8 cellular contexts compared by ENCODE assay signal in genomic region chr1:924619-925323, GRCh38. TPM values are rescaled to one million over a fixed set of nuclear protein-coding genes. Genes with fewer than 3 reads are reported as not detected.
DNase-seq lines count a peak whose midpoint lies in the region; ATAC-seq and TF ChIP-seq lines count a peak whose summit lies in the region.

No MANE protein-coding gene starts in this region.

- H3K4me3 ChIP-seq in iPS-11a (ENCODE audit: low read depth, low read length) (peak overlapping the region; percentile 20), suprapubic skin (peak overlapping the region; percentile 61)

- DNase-seq in NCI-H2196 (lab: John Stamatoyannopoulos, UW; ENCODE audit: unreplicated experiment) (peak; percentile 36), NCI-H2196 treated with DMSO at 0.1 percent for 48 hours (lab: John Stamatoyannopoulos, UW; ENCODE audit: unreplicated experiment) (no peak), suprapubic skin (ENCODE audit: low spot score in 2 of 2) (no peak), GF-D8 (lab: John Stamatoyannopoulos, UW) (no peak), NCI-H2029 (lab: John Stamatoyannopoulos, UW) (no peak)

- no peak for TF ChIP-seq POLR2A in suprapubic skin (IDR thresholded peaks at IDR 0.05)

- no peak for TF ChIP-seq CTCF in suprapubic skin (IDR thresholded peaks at IDR 0.05)

- no peak overlapping the region for H3K27ac ChIP-seq in suprapubic skin

- H3K27me3 ChIP-seq in suprapubic skin = peaks cover 97% of the 10 kb centered on the region

- H3K9me3 ChIP-seq in suprapubic skin = no peaks in the 10 kb centered on the region

- peak; percentile 4; the same call in 1 of the 3 replicates for ATAC-seq in SK-N-SH treated with all-trans-retinoic acid at 6 μM for 48 hours
- ATAC-seq in GM21619 (IDR thresholded peaks at IDR 0.05; ENCODE audit: unreplicated experiment) = no peak

- H3K36me3 ChIP-seq in suprapubic skin = no peaks in the 10 kb centered on the region

- 0% methylated on average over 7 of the region's 89 CpGs for WGBS in suprapubic skin

- peaks cover 57% of the 10 kb centered on the region for H3K4me1 ChIP-seq in suprapubic skin

- no peak for TF ChIP-seq EP300 in suprapubic skin (IDR thresholded peaks at IDR 0.05)

TF ChIP-seq in SK-N-SH treated with all-trans-retinoic acid at 6 μM for 48 hours, 23 proteins besides CTCF, POLR2A, EP300 and RAD21:
- TF ChIP-seq CSRNP3 (CRISPR knock-in tag; IDR thresholded peaks at IDR 0.05) = no peak
- TF ChIP-seq TCF4 (CRISPR knock-in tag; IDR thresholded peaks at IDR 0.05; ENCODE audit: borderline replicate concordance) = no peak
- no peak for TF ChIP-seq GLIS3 (CRISPR knock-in tag; IDR thresholded peaks at IDR 0.05)
- no peak for TF ChIP-seq OSR1 (CRISPR knock-in tag; IDR thresholded peaks at IDR 0.05)
- no peak for TF ChIP-seq CREB5 (CRISPR knock-in tag; IDR thresholded peaks at IDR 0.05; ENCODE audit: low read depth)
- TF ChIP-seq ISL1 (CRISPR knock-in tag; IDR thresholded peaks at IDR 0.05) = no peak
- TF ChIP-seq ARNTL (CRISPR knock-in tag; IDR thresholded peaks at IDR 0.05; ENCODE audit: borderline replicate concordance, low read depth) = no peak
- TF ChIP-seq PPARA (CRISPR knock-in tag; IDR thresholded peaks at IDR 0.05; ENCODE audit: borderline replicate concordance) = no peak
- TF ChIP-seq ZNF70 (CRISPR knock-in tag; IDR thresholded peaks at IDR 0.05) = no peak
- no peak for TF ChIP-seq RARB (CRISPR knock-in tag; IDR thresholded peaks at IDR 0.05)
- TF ChIP-seq CSDC2 (CRISPR knock-in tag; IDR thresholded peaks at IDR 0.05) = no peak
- no peak for TF ChIP-seq TSHZ2 (CRISPR knock-in tag; IDR thresholded peaks at IDR 0.05)
- no peak for TF ChIP-seq PATZ1 (CRISPR knock-in tag; IDR thresholded peaks at IDR 0.05; ENCODE audit: borderline replicate concordance)
- TF ChIP-seq SNAI2 (CRISPR knock-in tag; IDR thresholded peaks at IDR 0.05) = no peak
- TF ChIP-seq TOX (CRISPR knock-in tag; IDR thresholded peaks at IDR 0.05; ENCODE audit: borderline replicate concordance) = no peak
- TF ChIP-seq ZC3H10 (CRISPR knock-in tag; IDR thresholded peaks at IDR 0.05) = no peak
- no peak for TF ChIP-seq POU6F1 (CRISPR knock-in tag; IDR thresholded peaks at IDR 0.05; ENCODE audit: borderline replicate concordance, low read depth)
- TF ChIP-seq BACH2 (CRISPR knock-in tag; IDR thresholded peaks at IDR 0.05; ENCODE audit: borderline replicate concordance) = no peak
TF ChIP-seq in SK-N-SH treated with all-trans-retinoic acid at 6 μM for 48 hours: peak in this region for 0.

RNA-seq across cellular contexts. Expression of gene SAMD11, which starts 1.0 kb away (rescaled TPM):
- total RNA-seq in suprapubic skin = 1 to 10 TPM in 2 of 4 donors, under 1 TPM in 1, not detected in 1; 0.85 to 2.0 (median 1.5) TPM

RNA-seq across cellular contexts. Expression of gene NOC2L, which starts 34.3 kb away (rescaled TPM):
- total RNA-seq in suprapubic skin = 10 to 100 TPM; 45.6 to 61.9 (median 56.3) TPM

RNA-seq across cellular contexts. Expression of gene KLHL17, which starts 35.6 kb away (rescaled TPM):
- total RNA-seq in suprapubic skin = 10 to 100 TPM in 3 of 4 donors, 1 to 10 TPM in 1; 9.7 to 38.3 (median 17.0) TPM

RNA-seq across cellular contexts. Expression of gene PLEKHN1, which starts 41.5 kb away (rescaled TPM):
- total RNA-seq in suprapubic skin = 10 to 100 TPM; 36.1 to 69.0 (median 48.4) TPM

RNA-seq across cellular contexts. Expression of gene PERM1, which starts 57.1 kb away (rescaled TPM):
- total RNA-seq in suprapubic skin = under 1 TPM; 0.24 to 0.93 (median 0.44) TPM
